Comparison of ENCODE assay signal across 23 cellular contexts in the genomic region with DNA sequence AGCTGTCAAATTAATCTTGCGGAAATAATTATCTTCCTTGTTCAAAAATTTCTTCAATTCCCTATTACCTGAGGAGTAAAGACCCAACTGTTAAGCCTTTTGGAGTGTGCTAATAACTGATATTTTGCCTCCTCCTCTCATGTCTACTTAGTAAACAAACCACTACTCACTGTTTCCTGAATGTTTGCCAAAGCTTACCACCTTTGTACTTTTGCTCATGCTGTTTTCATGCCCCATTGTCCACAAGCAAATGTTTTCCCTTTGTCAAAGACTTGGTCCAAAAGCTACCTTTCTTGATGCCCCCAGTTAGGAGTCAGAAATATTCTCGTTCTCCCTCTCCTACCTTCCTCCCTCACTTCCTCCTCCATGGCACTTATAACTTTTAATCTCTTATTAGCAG.
DNase-seq lines count a peak whose midpoint lies in the region; ATAC-seq, FAIRE-seq and TF ChIP-seq lines count a peak whose summit lies in the region.
"Had no signal": no experiment of that assay in that cellular context is flagged by ENCODE, and none has a peak within 500 bp of the region (broad histone marks: within the 10 kb centered on the region; RNA-seq: fewer than 3 reads in every experiment).

No MANE protein-coding gene starts in this region.

- no peak overlapping the region for H3K9ac ChIP-seq in KMS-11
- no peak overlapping the region for H3K9ac ChIP-seq in astrocyte (ENCODE audit: low read length)
- H3K9ac ChIP-seq: SK-N-SH had no signal

- no peak overlapping the region for H3K27ac Mint-ChIP-seq in astrocyte (ENCODE audit: unreplicated experiment)
- H3K27ac Mint-ChIP-seq: activated CD8-positive, alpha-beta memory T cell treated with anti-CD3 and anti-CD28 coated beads, Interleukin-2, amount 10 ng/mL, durations not matched to agents 7 days and 5 days; activated T-helper 1 cell treated with anti-CD3 and anti-CD28 coated beads, Interleukin-12 subunit alpha, Interleukin-12 subunit beta, Interleukin-2, Interleukin-4 antibody, amounts not matched to agents 30 ng/mL and 10 ng/mL and 1 ng/mL, durations not matched to agents 14 hours and 24 hours and 36 hours; dendritic cell treated with granulocyte-macrophage colony-stimulating factor and Interleukin-4, amounts not matched to agents 40 ng/mL and 50 ng/mL, for 4 days; type B pancreatic cell had no signal

- H3K27ac ChIP-seq in KMS-11 (peak overlapping the region; percentile 56), astrocyte (ENCODE audit: low read depth, low read length) (no peak overlapping the region), right lobe of liver (peak overlapping the region; percentile 38 to 77 (median 39))
- H3K27ac ChIP-seq: C4-2B had no signal

- peak; percentile 32 for FAIRE-seq in astrocyte (lab: Jason Lieb, UNC)
- FAIRE-seq: G401.6 had no signal

- H3K4me1 ChIP-seq in KMS-11 (ENCODE audit: low read depth, poor library complexity, severe bottlenecking): peaks cover 24% of the 10 kb centered on the region
- H3K4me1 ChIP-seq in astrocyte (ENCODE audit: insufficient read depth, low read length): peaks cover 3% of the 10 kb centered on the region
- peaks cover 0 to 9% (median 0%) of the 10 kb centered on the region in 4 donors for H3K4me1 ChIP-seq in right lobe of liver

- intact Hi-C loops in right lobe of liver (cut with DNase I): no loop called here

- peak overlapping the region; percentile 70 for H3K4me2 ChIP-seq in KMS-11
- H3K4me2 ChIP-seq in astrocyte (ENCODE audit: low read length): no peak overlapping the region
- H3K4me2 ChIP-seq: SK-N-SH had no signal

- no peaks in the 10 kb centered on the region for H3K9me3 Mint-ChIP-seq in astrocyte (ENCODE audit: unreplicated experiment)
- H3K9me3 Mint-ChIP-seq: dendritic cell treated with granulocyte-macrophage colony-stimulating factor and Interleukin-4, amounts not matched to agents 40 ng/mL and 50 ng/mL, for 4 days; type B pancreatic cell had no signal

- H4K20me1 ChIP-seq in KMS-11 (ENCODE audit: insufficient read depth) (no peaks in the 10 kb centered on the region), astrocyte (ENCODE audit: insufficient read depth, low read length) (no peaks in the 10 kb centered on the region)

- no peaks in the 10 kb centered on the region for H3K79me2 ChIP-seq in KMS-11 (ENCODE audit: insufficient read depth, low read depth)
- no peaks in the 10 kb centered on the region for H3K79me2 ChIP-seq in astrocyte (ENCODE audit: insufficient read depth, low read length)

- no peaks in the 10 kb centered on the region for H3K36me3 ChIP-seq in KMS-11 (ENCODE audit: insufficient read depth)
- no peaks in the 10 kb centered on the region for H3K36me3 ChIP-seq in astrocyte (ENCODE audit: insufficient read depth, low read length)
- no peaks in the 10 kb centered on the region for H3K36me3 ChIP-seq in right lobe of liver

- H2AFZ ChIP-seq in KMS-11 (ENCODE audit: low read depth): no peak overlapping the region
- H2AFZ ChIP-seq in astrocyte (ENCODE audit: low read depth, low read length): no peak overlapping the region

- peaks cover 3% of the 10 kb centered on the region for H3K36me3 Mint-ChIP-seq in astrocyte (ENCODE audit: low read depth, unreplicated experiment)

- no peak for TF ChIP-seq POLR2A in right lobe of liver (IDR thresholded peaks at IDR 0.05)

- H3K27me3 ChIP-seq in KMS-11 (ENCODE audit: insufficient read depth, low read depth) (no peaks in the 10 kb centered on the region), astrocyte (ENCODE audit: insufficient read depth, low read length) (no peaks in the 10 kb centered on the region), right lobe of liver (no peaks in the 10 kb centered on the region)

- 39% methylated on average over 2 of the region's 2 CpGs for WGBS in right lobe of liver (ENCODE audit: insufficient coverage, low coverage, low lambda C conversion rate, missing lambda C conversion rate)

- no peaks in the 10 kb centered on the region for H3K9me3 ChIP-seq in astrocyte (ENCODE audit: insufficient read depth, low read depth, low read length)
- peaks cover 0 to 4% (median 0%) of the 10 kb centered on the region in 4 donors for H3K9me3 ChIP-seq in right lobe of liver

- ATAC-seq in right lobe of liver: peak; percentile 89 to 97 (median 90)
- ATAC-seq in GM21737 (IDR thresholded peaks at IDR 0.05; ENCODE audit: unreplicated experiment): no peak
- ATAC-seq: activated CD8-positive, alpha-beta memory T cell treated with anti-CD3 and anti-CD28 coated beads, Interleukin-2, amount 10 ng/mL, durations not matched to agents 7 days and 5 days had no signal

- TF ChIP-seq CTCF in KMS-11 (conservative IDR thresholded peaks at IDR 0.05; ENCODE audit: low read depth, low read length) (no peak), astrocyte (IDR thresholded peaks at IDR 0.05; ENCODE audit: insufficient read depth, low read depth, low read length) (no peak), right lobe of liver (IDR thresholded peaks at IDR 0.05) (no peak)

- no peaks in the 10 kb centered on the region for H3K27me3 Mint-ChIP-seq in astrocyte (ENCODE audit: low read depth, unreplicated experiment)
- H3K27me3 Mint-ChIP-seq: activated CD8-positive, alpha-beta memory T cell treated with anti-CD3 and anti-CD28 coated beads, Interleukin-2, amount 10 ng/mL, durations not matched to agents 7 days and 5 days; dendritic cell treated with granulocyte-macrophage colony-stimulating factor and Interleukin-4, amounts not matched to agents 40 ng/mL and 50 ng/mL, for 4 days; type B pancreatic cell had no signal

- DNase-seq in DMS53 (lab: John Stamatoyannopoulos, UW): peak; percentile 78
- no peak for DNase-seq in astrocyte (ENCODE audit: low read depth)
- DNase-seq in right lobe of liver: peak in 1 of 3 donors; percentile 45
- DNase-seq in amniotic stem cell (lab: John Stamatoyannopoulos, UW): no peak
- DNase-seq in COLO829 (ENCODE audit: low spot score): no peak
- DNase-seq in NOMO-1 treated with DMSO at 0.1 percent for 48 hours (lab: John Stamatoyannopoulos, UW; ENCODE audit: unreplicated experiment): no peak
- DNase-seq: activated CD4-positive, alpha-beta T cell treated with anti-CD3 and anti-CD28 coated beads, Interleukin-2, amount 50 U/mL, for 1 hour; activated CD8-positive, alpha-beta memory T cell treated with anti-CD3 and anti-CD28 coated beads, Interleukin-2, amount 10 ng/mL, durations not matched to agents 7 days and 5 days; activated naive CD4-positive, alpha-beta T cell treated with anti-CD3 and anti-CD28 coated beads, Interleukin-2, amount 50 U/mL, for 16 hours; aorta; caudate nucleus; NCI-H2029 treated with DMSO at 0.1 percent for 48 hours; NCI-H524 treated with DMSO at 0.1 percent for 48 hours; SK-N-SH; stimulated activated CD8-positive, alpha-beta memory T cell treated with anti-CD3 and anti-CD28 coated beads, Interleukin-4, amount 100 ng/mL, for 48 hours; T-helper 2 cell had no signal

- H3K4me1 Mint-ChIP-seq in astrocyte (ENCODE audit: low read depth, unreplicated experiment): peaks cover 9% of the 10 kb centered on the region
- H3K4me1 Mint-ChIP-seq: activated CD8-positive, alpha-beta memory T cell treated with anti-CD3 and anti-CD28 coated beads, Interleukin-2, amount 10 ng/mL, durations not matched to agents 7 days and 5 days had no signal

- no peak overlapping the region for H3K4me3 ChIP-seq in KMS-11 (IDR thresholded peaks at IDR 0.05; ENCODE audit: insufficient read depth, low read depth, low read length)
- no peak overlapping the region for H3K4me3 ChIP-seq in astrocyte (ENCODE audit: insufficient read depth, low read depth, low read length)
- no peak overlapping the region for H3K4me3 ChIP-seq in right lobe of liver

- H3K4me3 Mint-ChIP-seq in astrocyte (ENCODE audit: unreplicated experiment): no peak overlapping the region
- H3K4me3 Mint-ChIP-seq: activated CD8-positive, alpha-beta memory T cell treated with anti-CD3 and anti-CD28 coated beads, Interleukin-2, amount 10 ng/mL, durations not matched to agents 7 days and 5 days; activated T-helper 1 cell treated with anti-CD3 and anti-CD28 coated beads, Interleukin-12 subunit alpha, Interleukin-12 subunit beta, Interleukin-2, Interleukin-4 antibody, amounts not matched to agents 30 ng/mL and 10 ng/mL and 1 ng/mL, durations not matched to agents 14 hours and 24 hours and 36 hours; dendritic cell treated with granulocyte-macrophage colony-stimulating factor and Interleukin-4, amounts not matched to agents 40 ng/mL and 50 ng/mL, for 4 days; type B pancreatic cell had no signal
